Comparison of ENCODE assay signal across 24 cellular contexts in genomic region chr7:958221-959200, GRCh38. TPM values are rescaled to one million over a fixed set of nuclear protein-coding genes. Genes with fewer than 3 reads are reported as not detected.
DNase-seq lines count a peak whose midpoint lies in the region; ATAC-seq and TF ChIP-seq lines count a peak whose summit lies in the region.
"Had no signal": no experiment of that assay in that cellular context is flagged by ENCODE, and none has a peak within 500 bp of the region (broad histone marks: within the 10 kb centered on the region; RNA-seq: fewer than 3 reads in every experiment).

No MANE protein-coding gene starts in this region.

- no peak overlapping the region for H3K14ac ChIP-seq in mesenchymal stem cell (ENCODE audit: low read length in 2 of 2)

- intact Hi-C loops in left ventricle myocardium inferior (cut with micrococcal nuclease): no loop called here
- intact Hi-C loops in Right ventricle myocardium inferior (cut with DNase I): loop anchor here (10.0 kb wide), 1 partner anchor 54 kb away; no protein-coding TSS in a partner anchor
- intact Hi-C loops in lower lobe of right lung (cut with DNase I): no loop called here
- intact Hi-C loops in aorta (cut with DNase I): no loop called here

- H2AFZ ChIP-seq in mesenchymal stem cell (ENCODE audit: low read depth, low read length): no peak overlapping the region

- H2BK120ac ChIP-seq in mesenchymal stem cell (ENCODE audit: low read depth, low read length): no peak overlapping the region

- H3K4me3 Mint-ChIP-seq in WTC11: no peak overlapping the region
- H3K4me3 Mint-ChIP-seq: activated CD4-positive, alpha-beta T cell treated with anti-CD3 and anti-CD28 coated beads for 36 hours; activated naive CD4-positive, alpha-beta T cell treated with anti-CD3 and anti-CD28 coated beads, Interleukin-2, amount 50 U/mL, for 24 hours; immature natural killer cell; T-cell had no signal

- CTCF ChIA-PET in WTC11 (lab: Charles Lee): interaction anchor here (0.5 to 2.4 kb wide), 22 partner anchors 9 to 225 kb away, joined by 3 to 13 read pairs (median 4); partner anchors contain the start of genes COX19, GET4 and SUN1

- DNase-seq in left ventricle myocardium inferior: peak; percentile 6
- DNase-seq in Right ventricle myocardium inferior (ENCODE audit: missing footprints): no peak
- DNase-seq in WTC11 (ENCODE audit: low spot score): no peak
- DNase-seq in lower lobe of right lung: peak; percentile 32
- DNase-seq in aorta: peak; percentile 42 to 62
- DNase-seq in activated T-cell treated with anti-CD3 and anti-CD28 coated beads, Interleukin-2, amount 50 U/mL, for 1 hour: no peak
- no peak for DNase-seq in mesenchymal stem cell
- DNase-seq: ACHN; activated CD4-positive, alpha-beta T cell treated with anti-CD3 and anti-CD28 coated beads for 36 hours; activated T-cell treated with anti-CD3 and anti-CD28 coated beads, Interleukin-2, amount 50 U/mL, for 48 hours; DMS 273 treated with DMSO at 0.1 percent for 48 hours; immature natural killer cell; NCI-H1694 treated with DMSO at 0.1 percent for 48 hours; SHP77; T-cell had no signal

- no peaks in the 10 kb centered on the region for H3K9me3 Mint-ChIP-seq in WTC11
- H3K9me3 Mint-ChIP-seq: activated naive CD4-positive, alpha-beta T cell treated with anti-CD3 and anti-CD28 coated beads, Interleukin-2, amount 50 U/mL, for 24 hours; immature natural killer cell; T-cell had no signal

- WGBS in aorta, 2 donors: 86% methylated on average over 36 of the region's 36 CpGs
- WGBS in mesenchymal stem cell: 86% methylated on average over 36 of the region's 36 CpGs

- H3K4me3 ChIP-seq in left ventricle myocardium inferior (no peak overlapping the region), lower lobe of right lung (no peak overlapping the region), aorta (ENCODE audit: low read length in 2 of 2) (no peak overlapping the region), mesenchymal stem cell (ENCODE audit: insufficient read depth in 1 of 2, low read depth in 1 of 2, low read length in 2 of 2) (no peak overlapping the region)
- H3K4me3 ChIP-seq: ascending aorta, HAP-1, ovary had no signal

- TF ChIP-seq CTCF in left ventricle myocardium inferior (IDR thresholded peaks at IDR 0.05; ENCODE audit: borderline replicate concordance) (no peak), WTC11 (IDR thresholded peaks at IDR 0.05) (no peak), lower lobe of right lung (IDR thresholded peaks at IDR 0.05) (no peak)

- H3K9ac ChIP-seq in mesenchymal stem cell (ENCODE audit: low read length): no peak overlapping the region
- H3K9ac ChIP-seq: KMS-11 had no signal

- no peak overlapping the region for H2BK12ac ChIP-seq in mesenchymal stem cell (ENCODE audit: low read length in 2 of 2)

- H2BK5ac ChIP-seq in mesenchymal stem cell (ENCODE audit: low read depth, low read length, poor library complexity, severe bottlenecking): no peak overlapping the region

- H3K27me3 ChIP-seq in left ventricle myocardium inferior (ENCODE audit: low read depth) (peaks cover 32% of the 10 kb centered on the region), lower lobe of right lung (ENCODE audit: low read depth) (peaks cover 13% of the 10 kb centered on the region), aorta (ENCODE audit: control insufficient read depth in 1 of 2, insufficient read depth in 2 of 2, low read length in 1 of 2) (no peaks in the 10 kb centered on the region), mesenchymal stem cell (ENCODE audit: control insufficient read depth in 1 of 2, insufficient read depth in 1 of 2, low read length in 2 of 2) (peaks cover 42 to 83% of the 10 kb centered on the region in 2 experiments)
- H3K27me3 ChIP-seq: ascending aorta had no signal

- H3K27ac Mint-ChIP-seq in WTC11: no peak overlapping the region
- H3K27ac Mint-ChIP-seq: activated CD4-positive, alpha-beta T cell treated with anti-CD3 and anti-CD28 coated beads for 36 hours; activated naive CD4-positive, alpha-beta T cell treated with anti-CD3 and anti-CD28 coated beads, Interleukin-2, amount 50 U/mL, for 24 hours; T-cell had no signal

- no peak overlapping the region for H4K91ac ChIP-seq in mesenchymal stem cell (ENCODE audit: low read length)

- H3K36me3 ChIP-seq in left ventricle myocardium inferior (no peaks in the 10 kb centered on the region), lower lobe of right lung (no peaks in the 10 kb centered on the region), aorta (ENCODE audit: control insufficient read depth in 1 of 2, insufficient read depth in 2 of 2, low read length in 1 of 2) (no peaks in the 10 kb centered on the region), mesenchymal stem cell (ENCODE audit: control insufficient read depth in 1 of 2, insufficient read depth in 2 of 2, low read depth in 1 of 2, low read length in 2 of 2) (peaks cover 0 to 11% of the 10 kb centered on the region in 2 experiments)
- H3K36me3 ChIP-seq: ascending aorta, HAP-1, ovary had no signal

- peaks cover 21% of the 10 kb centered on the region for H3K4me1 ChIP-seq in left ventricle myocardium inferior
- peaks cover 23% of the 10 kb centered on the region for H3K4me1 ChIP-seq in lower lobe of right lung
- H3K4me1 ChIP-seq in aorta (ENCODE audit: control insufficient read depth in 1 of 2, insufficient read depth in 2 of 2, low read length in 2 of 2): no peaks in the 10 kb centered on the region
- peaks cover 21% of the 10 kb centered on the region for H3K4me1 ChIP-seq in mesenchymal stem cell (ENCODE audit: control insufficient read depth, insufficient read depth, low read depth, low read length)
- H3K4me1 ChIP-seq: HAP-1 had no signal

- H3K23ac ChIP-seq in mesenchymal stem cell (ENCODE audit: low read length in 2 of 2): no peak overlapping the region

- peaks cover 12% of the 10 kb centered on the region for H3K27me3 Mint-ChIP-seq in WTC11 (ENCODE audit: low read depth)

- no peak overlapping the region for H3K18ac ChIP-seq in mesenchymal stem cell (ENCODE audit: low read depth in 1 of 2, low read length in 2 of 2)

- no peak overlapping the region for H4K8ac ChIP-seq in mesenchymal stem cell (ENCODE audit: low read length)

- ATAC-seq in Right ventricle myocardium inferior: no peak
- ATAC-seq in WTC11: peak; percentile 13
- no peak for ATAC-seq in lower lobe of right lung
- ATAC-seq in aorta (ENCODE audit: low FRiP score): no peak
- ATAC-seq in HG03460 (IDR thresholded peaks at IDR 0.05; ENCODE audit: unreplicated experiment): no peak
- ATAC-seq: activated CD4-positive, alpha-beta T cell treated with anti-CD3 and anti-CD28 coated beads for 36 hours; T-cell had no signal

- no peaks in the 10 kb centered on the region for H3K9me3 ChIP-seq in left ventricle myocardium inferior (replicated peaks)
- no peaks in the 10 kb centered on the region for H3K9me3 ChIP-seq in lower lobe of right lung
- no peaks in the 10 kb centered on the region for H3K9me3 ChIP-seq in aorta (ENCODE audit: control insufficient read depth, low read length)
- H3K9me3 ChIP-seq in mesenchymal stem cell (ENCODE audit: control insufficient read depth, low read length): no peaks in the 10 kb centered on the region
- H3K9me3 ChIP-seq: ascending aorta, HAP-1, ovary had no signal

- POLR2A ChIA-PET in WTC11 (lab: Charles Lee): no interaction called here

- no peaks in the 10 kb centered on the region for H3K79me1 ChIP-seq in mesenchymal stem cell (replicated peaks; ENCODE audit: low read length, poor library complexity, severe bottlenecking)

- H3K4me2 ChIP-seq in mesenchymal stem cell (ENCODE audit: low read length, poor library complexity, severe bottlenecking): no peak overlapping the region
- H3K4me2 ChIP-seq: KMS-11 had no signal

- H3K27ac ChIP-seq in left ventricle myocardium inferior (replicated peaks) (no peak overlapping the region), lower lobe of right lung (no peak overlapping the region), aorta (ENCODE audit: low read depth in 1 of 2, low read length in 2 of 2) (no peak overlapping the region), mesenchymal stem cell (ENCODE audit: low read length, poor library complexity, severe bottlenecking) (no peak overlapping the region)
- H3K27ac ChIP-seq: ascending aorta, epithelial cell of prostate, KMS-11, ovary had no signal

- no peak overlapping the region for H2AK5ac ChIP-seq in mesenchymal stem cell (ENCODE audit: low read length, severe bottlenecking)

- H3K4me1 Mint-ChIP-seq in WTC11: peaks cover 1% of the 10 kb centered on the region; the same call in 1 of the 2 replicates

- H3K36me3 Mint-ChIP-seq in WTC11: no peaks in the 10 kb centered on the region
- H3K36me3 Mint-ChIP-seq: activated naive CD4-positive, alpha-beta T cell treated with anti-CD3 and anti-CD28 coated beads, Interleukin-2, amount 50 U/mL, for 24 hours; immature natural killer cell; T-cell had no signal

- H3K4ac ChIP-seq in mesenchymal stem cell (ENCODE audit: low read depth in 1 of 2, low read length in 2 of 2): no peak overlapping the region

- H2BK15ac ChIP-seq in mesenchymal stem cell (ENCODE audit: low read depth, poor library complexity, severe bottlenecking): no peak overlapping the region

TF ChIP-seq in WTC11, 78 proteins besides CTCF, POLR2A, EP300 and RAD21 (continues in another document):
- TF ChIP-seq TEAD4 (CRISPR knock-in tag; IDR thresholded peaks at IDR 0.05) (no peak), ZNF317 (CRISPR knock-in tag; IDR thresholded peaks at IDR 0.05; ENCODE audit: borderline replicate concordance, low read depth) (no peak)

RNA-seq across cellular contexts. Expression of gene ADAP1, which starts 4.0 kb away (rescaled TPM):
- total RNA-seq in left ventricle myocardium inferior (8.4 TPM), Right ventricle myocardium inferior (10.0 TPM), WTC11 (2021) (4.3 to 7.2 TPM (median 4.5 TPM) in 3 replicates), lower lobe of right lung (33.9 TPM), aorta (10 to 100 TPM; 10.8 to 11.9 TPM)
- polyA plus RNA-seq in aorta: 10 to 100 TPM in 1 of 2 donors, 1 to 10 TPM in 1; 4.3 to 16.9 TPM
- 0.97 TPM for polyA plus RNA-seq in mesenchymal stem cell (2013, experiment 1 of 2)
- polyA plus RNA-seq in mesenchymal stem cell (2013, experiment 2 of 2): 0.84 TPM

RNA-seq across cellular contexts. Expression of gene COX19, which starts 16.8 kb away (rescaled TPM):
- 8.5 TPM for total RNA-seq in left ventricle myocardium inferior
- 8.2 TPM for total RNA-seq in Right ventricle myocardium inferior
- total RNA-seq in WTC11 (2021): 10.2 to 13.2 TPM (median 10.4 TPM) in 3 replicates
- total RNA-seq in lower lobe of right lung: 12.9 TPM
- total RNA-seq in aorta: 10 to 100 TPM; 10.8 to 17.0 TPM
- polyA plus RNA-seq in aorta: 1 to 10 TPM; 3.1 to 6.7 TPM
- 6.3 TPM for polyA plus RNA-seq in mesenchymal stem cell (2013, experiment 1 of 2)
- polyA plus RNA-seq in mesenchymal stem cell (2013, experiment 2 of 2): 5.9 TPM

RNA-seq across cellular contexts. Expression of gene CYP2W1, which starts 24.5 kb away (rescaled TPM):
- not detected for total RNA-seq in left ventricle myocardium inferior
- not detected for total RNA-seq in Right ventricle myocardium inferior
- 0.48 TPM in 1 of 3 replicates, not detected in the others for total RNA-seq in WTC11 (2021)
- not detected for total RNA-seq in lower lobe of right lung
- total RNA-seq in aorta: not detected
- not detected for polyA plus RNA-seq in aorta
- not detected for polyA plus RNA-seq in mesenchymal stem cell (2013, experiment 1 of 2)
- polyA plus RNA-seq in mesenchymal stem cell (2013, experiment 2 of 2): not detected
- total RNA-seq: activated CD4-positive, alpha-beta T cell treated with anti-CD3 and anti-CD28 coated beads for 36 hours; activated CD8-positive, alpha-beta memory T cell treated with anti-CD3 and anti-CD28 coated beads for 36 hours; ascending aorta; lung microvascular endothelial cell had no signal
- polyA plus RNA-seq: immature natural killer cell had no signal

Comparison
In these comparisons a context has a peak if more than half of its experiments do, and no peak if none do; other contexts are left out.
1. DNase-seq: peak in left ventricle myocardium inferior (single experiment), lower lobe of right lung (single experiment) and aorta (2 of 2); none in Right ventricle myocardium inferior (single experiment), WTC11 (single experiment), activated T-cell treated with anti-CD3 and anti-CD28 coated beads, Interleukin-2, amount 50 U/mL, for 1 hour (single experiment) and mesenchymal stem cell (single experiment).